ENCODE assay signal across 26 cellular contexts in genomic region chr9:135340143-135340655, GRCh38.
DNase-seq lines count a peak whose midpoint lies in the region; ATAC-seq lines count a peak whose summit lies in the region.
"Had no signal": no experiment of that assay in that cellular context is flagged by ENCODE, and none has a peak within 500 bp of the region (broad histone marks: within the 10 kb centered on the region; RNA-seq: fewer than 3 reads in every experiment).

No MANE protein-coding gene starts in this region.

- no peak overlapping the region for H3K27ac Mint-ChIP-seq in activated CD4-positive, alpha-beta T cell treated with anti-CD3 and anti-CD28 coated beads for 36 hours
- H3K27ac Mint-ChIP-seq in activated naive CD8-positive, alpha-beta T cell treated with anti-CD3 and anti-CD28 coated beads for 36 hours = no peak overlapping the region
- H3K27ac Mint-ChIP-seq: activated CD4-positive, alpha-beta memory T cell treated with anti-CD3 and anti-CD28 coated beads, Interleukin-2, amount 10 ng/mL, durations not matched to agents 7 days and 5 days had no signal

- no peak overlapping the region for H3K4me3 Mint-ChIP-seq in activated CD4-positive, alpha-beta T cell treated with anti-CD3 and anti-CD28 coated beads for 36 hours
- H3K4me3 Mint-ChIP-seq in activated naive CD8-positive, alpha-beta T cell treated with anti-CD3 and anti-CD28 coated beads for 36 hours = no peak overlapping the region
- H3K4me3 Mint-ChIP-seq: activated CD4-positive, alpha-beta memory T cell treated with anti-CD3 and anti-CD28 coated beads, Interleukin-2, amount 10 ng/mL, durations not matched to agents 7 days and 5 days had no signal

- H3K4me1 ChIP-seq in right cardiac atrium (ENCODE audit: control insufficient read depth, insufficient read depth, low read length) = no peaks in the 10 kb centered on the region
- peaks cover 13% of the 10 kb centered on the region for H3K4me1 ChIP-seq in iPS DF 6.9 (ENCODE audit: control insufficient read depth, insufficient read depth, low read length)
- H3K4me1 ChIP-seq: adrenal gland, colonic mucosa, gastrocnemius medialis, suprapubic skin had no signal

- CTCF ChIA-PET in activated CD4-positive, alpha-beta T cell treated with anti-CD3 and anti-CD28 coated beads for 36 hours (lab: Charles Lee) = no interaction called here

- H3K27me3 ChIP-seq in right cardiac atrium (ENCODE audit: control insufficient read depth, insufficient read depth) = no peaks in the 10 kb centered on the region
- no peaks in the 10 kb centered on the region for H3K27me3 ChIP-seq in iPS DF 6.9 (ENCODE audit: control insufficient read depth, insufficient read depth, low read length)
- H3K27me3 ChIP-seq: colonic mucosa, vagina had no signal

- peak; percentile 7 for DNase-seq in left cardiac atrium
- no peak for DNase-seq in right cardiac atrium
- DNase-seq in SK-N-MC (ENCODE audit: low read depth, low spot score) = no peak
- DNase-seq in iPS DF 6.9 (ENCODE audit: low read depth, low spot score) = peak; percentile 52
- DNase-seq in superior temporal gyrus (ENCODE audit: extremely low spot score) = peak; percentile 28
- DNase-seq in activated CD4-positive, alpha-beta T cell treated with anti-CD3 and anti-CD28 coated beads for 36 hours = no peak
- no peak for DNase-seq in activated CD4-positive, alpha-beta T cell treated with anti-CD3 and anti-CD28 coated beads for 1 hour
- DNase-seq in activated naive CD8-positive, alpha-beta T cell treated with anti-CD3 and anti-CD28 coated beads for 36 hours = no peak
- DNase-seq: activated CD4-positive, alpha-beta memory T cell treated with anti-CD3 and anti-CD28 coated beads, Interleukin-2, amount 10 ng/mL, durations not matched to agents 7 days and 5 days; activated CD4-positive, CD25-positive, alpha-beta regulatory T cell; adrenal gland; C1 segment of cervical spinal cord; colonic mucosa; EL; gastrocnemius medialis; KG1; left colon; mesenchymal stem cell; NCI-H1436 treated with DMSO at 0.1 percent for 48 hours; NCI-H510A treated with DMSO at 0.1 percent for 48 hours; occipital lobe; SHP77; T1000 had no signal

- peak overlapping the region; percentile 27 for H3K9ac ChIP-seq in SK-N-MC (ENCODE audit: insufficient read length)

- H3K4me1 Mint-ChIP-seq in activated CD4-positive, alpha-beta T cell treated with anti-CD3 and anti-CD28 coated beads for 36 hours = no peaks in the 10 kb centered on the region
- no peaks in the 10 kb centered on the region for H3K4me1 Mint-ChIP-seq in activated naive CD8-positive, alpha-beta T cell treated with anti-CD3 and anti-CD28 coated beads for 36 hours
- H3K4me1 Mint-ChIP-seq: activated CD4-positive, alpha-beta memory T cell treated with anti-CD3 and anti-CD28 coated beads, Interleukin-2, amount 10 ng/mL, durations not matched to agents 7 days and 5 days had no signal

- H3K9me3 ChIP-seq in right cardiac atrium (ENCODE audit: control insufficient read depth, low read length) = no peaks in the 10 kb centered on the region
- no peaks in the 10 kb centered on the region for H3K9me3 ChIP-seq in SK-N-MC (ENCODE audit: low read depth, low read length)
- H3K9me3 ChIP-seq in iPS DF 6.9 (ENCODE audit: control insufficient read depth, insufficient read depth, low read length) = no peaks in the 10 kb centered on the region
- H3K9me3 ChIP-seq: adrenal gland, colonic mucosa, esophagus muscularis mucosa, gastrocnemius medialis, suprapubic skin, vagina had no signal

- H3K4me3 ChIP-seq in right cardiac atrium (ENCODE audit: low read length) (no peak overlapping the region), SK-N-MC (peak overlapping the region; percentile 53), iPS DF 6.9 (ENCODE audit: low read length) (no peak overlapping the region)
- H3K4me3 ChIP-seq: adrenal gland, colonic mucosa, esophagus muscularis mucosa, gastrocnemius medialis, suprapubic skin, vagina had no signal

- WGBS in right cardiac atrium = 18% methylated on average over 12 of the region's 12 CpGs
- no CpG with 5 or more reads among the region's 12 CpGs for WGBS in iPS DF 6.9 (ENCODE audit: insufficient coverage, insufficient read length)

- no peaks in the 10 kb centered on the region for H3K36me3 Mint-ChIP-seq in activated CD4-positive, alpha-beta T cell treated with anti-CD3 and anti-CD28 coated beads for 36 hours (ENCODE audit: low read depth)
- no peaks in the 10 kb centered on the region for H3K36me3 Mint-ChIP-seq in activated naive CD8-positive, alpha-beta T cell treated with anti-CD3 and anti-CD28 coated beads for 36 hours

- H3K9me3 Mint-ChIP-seq in activated CD4-positive, alpha-beta T cell treated with anti-CD3 and anti-CD28 coated beads for 36 hours (ENCODE audit: low read depth) = no peaks in the 10 kb centered on the region
- no peaks in the 10 kb centered on the region for H3K9me3 Mint-ChIP-seq in activated naive CD8-positive, alpha-beta T cell treated with anti-CD3 and anti-CD28 coated beads for 36 hours
- H3K9me3 Mint-ChIP-seq: activated CD4-positive, alpha-beta memory T cell treated with anti-CD3 and anti-CD28 coated beads, Interleukin-2, amount 10 ng/mL, durations not matched to agents 7 days and 5 days had no signal

- no peaks in the 10 kb centered on the region for H3K36me3 ChIP-seq in SK-N-MC (ENCODE audit: insufficient read depth, low read length)
- no peaks in the 10 kb centered on the region for H3K36me3 ChIP-seq in iPS DF 6.9 (ENCODE audit: control insufficient read depth, insufficient read depth, low read length)
- H3K36me3 ChIP-seq: adrenal gland, colonic mucosa, esophagus muscularis mucosa, gastrocnemius medialis, suprapubic skin, vagina had no signal

- intact Hi-C loops in left cardiac atrium (cut with DNase I) (loop anchor here in 1 of 2 donors (5.0 kb wide), 1 partner anchor 72 kb away; no protein-coding TSS in a partner anchor), right cardiac atrium (cut with DNase I) (loop anchor here in 1 of 4 donors (5.0 kb wide), 1 partner anchor 253 kb away; the partner anchor contains the start of gene OLFM1)
- intact Hi-C loops in activated CD4-positive, alpha-beta T cell treated with anti-CD3 and anti-CD28 coated beads for 36 hours (cut with DNase I, micrococcal nuclease) = loop anchor here in 1 of 2 experiments (5.0 kb wide), 1 partner anchor 72 kb away; no protein-coding TSS in a partner anchor

- POLR2A ChIA-PET in activated CD4-positive, alpha-beta T cell treated with anti-CD3 and anti-CD28 coated beads for 36 hours (lab: Charles Lee) = no interaction called here

- ATAC-seq in left cardiac atrium = no peak
- no peak for ATAC-seq in right cardiac atrium
- ATAC-seq in activated CD4-positive, alpha-beta T cell treated with anti-CD3 and anti-CD28 coated beads for 36 hours = no peak
- ATAC-seq: gastrocnemius medialis, left colon had no signal

- H3K27me3 Mint-ChIP-seq in activated CD4-positive, alpha-beta T cell treated with anti-CD3 and anti-CD28 coated beads for 36 hours = peaks cover 7% of the 10 kb centered on the region
- H3K27me3 Mint-ChIP-seq in activated naive CD8-positive, alpha-beta T cell treated with anti-CD3 and anti-CD28 coated beads for 36 hours = peaks cover 9% of the 10 kb centered on the region

- H3K27ac ChIP-seq in right cardiac atrium (ENCODE audit: low read length) (no peak overlapping the region), SK-N-MC (peak overlapping the region; percentile 90), iPS DF 6.9 (ENCODE audit: low read length) (no peak overlapping the region)
- H3K27ac ChIP-seq: colonic mucosa, esophagus muscularis mucosa, gastrocnemius medialis, suprapubic skin, vagina had no signal

Comparison
In these comparisons a context has a peak if more than half of its experiments do, and no peak if none do; other contexts are left out.
1. DNase-seq: peak in left cardiac atrium (single experiment), iPS DF 6.9 (single experiment) and superior temporal gyrus (single experiment); none in right cardiac atrium (0 of 3), SK-N-MC (single experiment), activated CD4-positive, alpha-beta T cell treated with anti-CD3 and anti-CD28 coated beads for 36 hours (single experiment), activated CD4-positive, alpha-beta T cell treated with anti-CD3 and anti-CD28 coated beads for 1 hour (single experiment) and activated naive CD8-positive, alpha-beta T cell treated with anti-CD3 and anti-CD28 coated beads for 36 hours (single experiment).